Comparison of ENCODE assay signal across 32 cellular contexts in the genomic region with DNA sequence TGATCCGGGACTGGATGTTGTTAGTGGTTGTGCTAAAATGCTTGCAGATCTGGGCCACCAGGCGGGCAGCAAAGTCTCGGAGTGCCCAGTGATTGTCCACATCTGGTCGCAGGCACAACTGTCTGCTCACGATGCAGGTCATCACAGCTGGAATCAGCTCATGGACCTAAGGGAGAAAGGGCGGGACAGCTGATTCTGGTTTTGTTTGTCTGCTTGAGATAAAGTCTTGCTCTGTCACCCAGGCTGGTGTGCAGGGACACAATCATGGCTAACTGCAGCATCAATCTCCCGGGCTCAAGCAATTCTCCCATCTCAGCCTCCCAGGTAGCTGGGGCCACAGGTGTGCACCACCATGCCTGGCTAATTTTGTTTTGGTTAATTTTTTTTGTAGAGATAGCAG. TPM values are rescaled to one million over a fixed set of nuclear protein-coding genes. Genes with fewer than 3 reads are reported as not detected.
"Had no signal": no experiment of that assay in that cellular context is flagged by ENCODE, and none has a peak within 500 bp of the region (broad histone marks: within the 10 kb centered on the region; RNA-seq: fewer than 3 reads in every experiment).

No MANE protein-coding gene starts in this region.

- H3K9me3 ChIP-seq: ascending aorta, breast epithelium, esophagus muscularis mucosa, gastrocnemius medialis, heart left ventricle had no signal

- H3K4me3 Mint-ChIP-seq: activated CD4-positive, alpha-beta memory T cell treated with anti-CD3 and anti-CD28 coated beads, Interleukin-2, amount 10 ng/mL, durations not matched to agents 7 days and 5 days; activated CD4-positive, alpha-beta T cell treated with anti-CD3 and anti-CD28 coated beads, Interleukin-2, amount 10 ng/mL, durations not matched to agents 7 days and 5 days; activated naive CD4-positive, alpha-beta T cell treated with anti-CD3 and anti-CD28 coated beads, Interleukin-2, amount 10 ng/mL, durations not matched to agents 7 days and 5 days; activated naive CD8-positive, alpha-beta T cell treated with anti-CD3 and anti-CD28 coated beads, Interleukin-2, amount 10 ng/mL, durations not matched to agents 7 days and 5 days; activated T-cell treated with anti-CD3 and anti-CD28 coated beads, Interleukin-2, amount 50 U/mL, for 24 hours; activated T-cell treated with anti-CD3 and anti-CD28 coated beads, Interleukin-2, amount 50 U/mL, for 72 hours; brain; central memory CD8-positive, alpha-beta T cell; dendritic cell treated with granulocyte-macrophage colony-stimulating factor and Interleukin-4, amounts not matched to agents 40 ng/mL and 50 ng/mL, for 4 days; endodermal cell; WTC11 had no signal

- H3K4me1 ChIP-seq: ascending aorta, breast epithelium, esophagus muscularis mucosa, foreskin keratinocyte, gastrocnemius medialis, heart left ventricle had no signal

- H3K36me3 ChIP-seq: breast epithelium had no signal

- ATAC-seq: activated naive CD4-positive, alpha-beta T cell treated with anti-CD3 and anti-CD28 coated beads, Interleukin-2, amount 50 U/mL, for 72 hours; activated T-cell treated with anti-CD3 and anti-CD28 coated beads, Interleukin-2, amount 50 U/mL, for 72 hours; foreskin keratinocyte; gastrocnemius medialis; heart left ventricle; WTC11 had no signal

- H3K27me3 ChIP-seq: ascending aorta, breast epithelium, cardiac muscle cell, dorsolateral prefrontal cortex, esophagus muscularis mucosa, foreskin keratinocyte, gastrocnemius medialis, heart left ventricle had no signal

- H3K4me1 Mint-ChIP-seq: activated CD4-positive, alpha-beta memory T cell treated with anti-CD3 and anti-CD28 coated beads, Interleukin-2, amount 10 ng/mL, durations not matched to agents 7 days and 5 days; activated CD4-positive, alpha-beta T cell treated with anti-CD3 and anti-CD28 coated beads, Interleukin-2, amount 10 ng/mL, durations not matched to agents 7 days and 5 days; activated naive CD4-positive, alpha-beta T cell treated with anti-CD3 and anti-CD28 coated beads, Interleukin-2, amount 10 ng/mL, durations not matched to agents 7 days and 5 days; brain; central memory CD8-positive, alpha-beta T cell; endodermal cell; WTC11 had no signal

- H3K4me3 ChIP-seq: ascending aorta, breast epithelium, cardiac muscle cell, coronary artery, dorsolateral prefrontal cortex, esophagus muscularis mucosa, gastrocnemius medialis, heart left ventricle had no signal

- H3K27ac ChIP-seq: ascending aorta, breast epithelium, cardiac muscle cell, coronary artery, dorsolateral prefrontal cortex, esophagus muscularis mucosa, foreskin keratinocyte, gastrocnemius medialis, heart left ventricle, VCaP had no signal

- H3K27ac Mint-ChIP-seq: activated CD4-positive, alpha-beta memory T cell treated with anti-CD3 and anti-CD28 coated beads, Interleukin-2, amount 10 ng/mL, durations not matched to agents 7 days and 5 days; activated CD4-positive, alpha-beta T cell treated with anti-CD3 and anti-CD28 coated beads, Interleukin-2, amount 10 ng/mL, durations not matched to agents 7 days and 5 days; activated naive CD4-positive, alpha-beta T cell treated with anti-CD3 and anti-CD28 coated beads, Interleukin-2, amount 10 ng/mL, durations not matched to agents 7 days and 5 days; activated naive CD8-positive, alpha-beta T cell treated with anti-CD3 and anti-CD28 coated beads, Interleukin-2, amount 10 ng/mL, durations not matched to agents 7 days and 5 days; activated T-cell treated with anti-CD3 and anti-CD28 coated beads, Interleukin-2, amount 50 U/mL, for 24 hours; activated T-cell treated with anti-CD3 and anti-CD28 coated beads, Interleukin-2, amount 50 U/mL, for 72 hours; brain; dendritic cell treated with granulocyte-macrophage colony-stimulating factor and Interleukin-4, amounts not matched to agents 40 ng/mL and 50 ng/mL, for 4 days; WTC11 had no signal

- DNase-seq: activated CD4-positive, alpha-beta memory T cell treated with anti-CD3 and anti-CD28 coated beads, Interleukin-2, amount 10 ng/mL, durations not matched to agents 7 days and 5 days; activated CD4-positive, alpha-beta T cell treated with anti-CD3 and anti-CD28 coated beads for 1 hour; activated CD4-positive, alpha-beta T cell treated with anti-CD3 and anti-CD28 coated beads for 4 hours; activated CD4-positive, alpha-beta T cell treated with anti-CD3 and anti-CD28 coated beads, Interleukin-2, amount 10 ng/mL, durations not matched to agents 7 days and 5 days; activated CD4-positive, alpha-beta T cell treated with anti-CD3 and anti-CD28 coated beads, Interleukin-2, amount 50 U/mL, for 4 hours; activated CD8-positive, alpha-beta memory T cell treated with anti-CD3 and anti-CD28 coated beads, Interleukin-2, amount 50 U/mL, for 48 hours; activated gamma-delta T cell; activated naive CD4-positive, alpha-beta T cell; activated naive CD4-positive, alpha-beta T cell treated with anti-CD3 and anti-CD28 coated beads, Interleukin-2, amount 10 ng/mL, durations not matched to agents 7 days and 5 days; activated naive CD8-positive, alpha-beta T cell treated with anti-CD3 and anti-CD28 coated beads, Interleukin-2, amount 10 ng/mL, durations not matched to agents 7 days and 5 days; activated T-cell treated with anti-CD3 and anti-CD28 coated beads for 4 hours; activated T-cell treated with anti-CD3 and anti-CD28 coated beads, Interleukin-2, amount 50 U/mL, for 24 hours; activated T-cell treated with anti-CD3 and anti-CD28 coated beads, Interleukin-2, amount 50 U/mL, for 72 hours; dorsolateral prefrontal cortex; effector memory CD4-positive, alpha-beta T cell; endodermal cell; foreskin keratinocyte; gastrocnemius medialis; glutamatergic neuron; heart left ventricle; T-helper 2 cell had no signal

- H3K9me3 Mint-ChIP-seq: activated CD4-positive, alpha-beta memory T cell treated with anti-CD3 and anti-CD28 coated beads, Interleukin-2, amount 10 ng/mL, durations not matched to agents 7 days and 5 days; activated CD4-positive, alpha-beta T cell treated with anti-CD3 and anti-CD28 coated beads, Interleukin-2, amount 10 ng/mL, durations not matched to agents 7 days and 5 days; activated naive CD4-positive, alpha-beta T cell treated with anti-CD3 and anti-CD28 coated beads, Interleukin-2, amount 10 ng/mL, durations not matched to agents 7 days and 5 days; activated naive CD4-positive, alpha-beta T cell treated with anti-CD3 and anti-CD28 coated beads, Interleukin-2, amount 50 U/mL, for 72 hours; activated naive CD8-positive, alpha-beta T cell treated with anti-CD3 and anti-CD28 coated beads, Interleukin-2, amount 10 ng/mL, durations not matched to agents 7 days and 5 days; activated T-cell treated with anti-CD3 and anti-CD28 coated beads, Interleukin-2, amount 50 U/mL, for 24 hours; activated T-cell treated with anti-CD3 and anti-CD28 coated beads, Interleukin-2, amount 50 U/mL, for 72 hours; brain; central memory CD8-positive, alpha-beta T cell; dendritic cell treated with granulocyte-macrophage colony-stimulating factor and Interleukin-4, amounts not matched to agents 40 ng/mL and 50 ng/mL, for 4 days; endodermal cell; WTC11 had no signal

- H3K27me3 Mint-ChIP-seq: activated CD4-positive, alpha-beta memory T cell treated with anti-CD3 and anti-CD28 coated beads, Interleukin-2, amount 10 ng/mL, durations not matched to agents 7 days and 5 days; activated CD4-positive, alpha-beta T cell treated with anti-CD3 and anti-CD28 coated beads, Interleukin-2, amount 10 ng/mL, durations not matched to agents 7 days and 5 days; activated naive CD4-positive, alpha-beta T cell treated with anti-CD3 and anti-CD28 coated beads, Interleukin-2, amount 10 ng/mL, durations not matched to agents 7 days and 5 days; activated naive CD8-positive, alpha-beta T cell treated with anti-CD3 and anti-CD28 coated beads, Interleukin-2, amount 10 ng/mL, durations not matched to agents 7 days and 5 days; activated T-cell treated with anti-CD3 and anti-CD28 coated beads, Interleukin-2, amount 50 U/mL, for 24 hours; brain; central memory CD8-positive, alpha-beta T cell; dendritic cell treated with granulocyte-macrophage colony-stimulating factor and Interleukin-4, amounts not matched to agents 40 ng/mL and 50 ng/mL, for 4 days had no signal

RNA-seq across cellular contexts. Expression of a gene that starts 15.6 kb away (rescaled TPM):
- total RNA-seq: ascending aorta had no signal
